1 cellular context compared by ENCODE assay signal in the genomic region with DNA sequence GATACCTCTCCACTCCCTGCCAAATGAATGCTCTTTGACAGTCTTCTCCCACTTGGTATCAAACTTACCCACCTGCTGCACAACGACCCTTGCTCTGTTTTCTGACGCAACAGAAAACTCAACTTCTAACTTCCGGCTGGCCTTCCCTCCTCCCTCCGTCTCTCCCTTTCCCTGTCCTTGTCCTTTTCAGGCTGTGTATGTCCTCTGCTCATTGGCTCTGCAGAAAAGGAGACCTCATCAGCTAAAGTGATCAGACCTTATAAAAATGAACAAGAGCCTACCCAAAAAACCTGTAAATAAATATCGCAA.
TF ChIP-seq lines count a peak whose summit lies in the region.

No MANE protein-coding gene starts in this region.

TF ChIP-seq in IMR-90, 13 proteins besides CTCF, POLR2A, EP300 and RAD21:
- TF ChIP-seq SMC3 (IDR thresholded peaks at IDR 0.05; ENCODE audit: low read depth, low read length) (no peak), CEBPB (IDR thresholded peaks at IDR 0.05; ENCODE audit: low read depth, low read length) (no peak), ELK1 (IDR thresholded peaks at IDR 0.05; ENCODE audit: borderline replicate concordance, low read depth, low read length) (no peak), MAZ (IDR thresholded peaks at IDR 0.05; ENCODE audit: borderline replicate concordance, low read depth, low read length) (no peak), MAFK (IDR thresholded peaks at IDR 0.05; ENCODE audit: low read depth, low read length) (no peak), RCOR1 (IDR thresholded peaks at IDR 0.05; ENCODE audit: insufficient replicate concordance, low read length) (no peak), CHD1 (IDR thresholded peaks at IDR 0.05; ENCODE audit: low read depth, low read length) (no peak), MXI1 (IDR thresholded peaks at IDR 0.05; ENCODE audit: borderline replicate concordance, low read depth, low read length) (no peak)
- TF ChIP-seq, protein P1, sequence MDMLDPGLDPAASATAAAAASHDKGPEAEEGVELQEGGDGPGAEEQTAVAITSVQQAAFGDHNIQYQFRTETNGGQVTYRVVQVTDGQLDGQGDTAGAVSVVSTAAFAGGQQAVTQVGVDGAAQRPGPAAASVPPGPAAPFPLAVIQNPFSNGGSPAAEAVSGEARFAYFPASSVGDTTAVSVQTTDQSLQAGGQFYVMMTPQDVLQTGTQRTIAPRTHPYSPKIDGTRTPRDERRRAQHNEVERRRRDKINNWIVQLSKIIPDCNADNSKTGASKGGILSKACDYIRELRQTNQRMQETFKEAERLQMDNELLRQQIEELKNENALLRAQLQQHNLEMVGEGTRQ (IDR thresholded peaks at IDR 0.05; ENCODE audit: low read depth, low read length), result no peak
TF ChIP-seq in IMR-90: peak in this region for 0.
